In the genomic region with DNA sequence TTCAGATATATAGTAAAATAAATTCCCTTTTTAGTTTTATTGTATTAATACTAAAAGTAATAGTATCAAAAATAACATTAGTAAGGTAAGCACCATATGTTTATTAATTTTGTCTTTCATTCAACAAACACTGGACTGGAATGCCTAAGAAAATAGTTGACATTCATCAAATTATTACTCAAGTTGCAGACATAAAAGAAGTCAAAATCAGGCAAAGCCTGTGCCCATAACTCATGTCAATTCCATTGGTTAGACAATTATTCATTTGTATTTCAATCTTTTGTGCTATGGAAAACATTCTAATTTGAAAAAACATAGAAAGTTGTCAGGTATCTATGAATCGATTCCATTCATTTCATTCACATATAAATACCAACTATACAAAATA, we compare ENCODE assay signal across 1 cellular context.
TF ChIP-seq lines count a peak whose summit lies in the region.

No MANE protein-coding gene starts in this region.

TF ChIP-seq in endothelial cell of umbilical vein, 7 proteins besides CTCF, POLR2A, EP300 and RAD21 (continued from another document):
- TF ChIP-seq FOS (IDR thresholded peaks at IDR 0.05; ENCODE audit: borderline replicate concordance, insufficient read depth, low read length) (no peak), MYC (IDR thresholded peaks at IDR 0.05; ENCODE audit: low read depth, low read length) (no peak)
